8 cellular contexts compared by ENCODE assay signal in the genomic region with DNA sequence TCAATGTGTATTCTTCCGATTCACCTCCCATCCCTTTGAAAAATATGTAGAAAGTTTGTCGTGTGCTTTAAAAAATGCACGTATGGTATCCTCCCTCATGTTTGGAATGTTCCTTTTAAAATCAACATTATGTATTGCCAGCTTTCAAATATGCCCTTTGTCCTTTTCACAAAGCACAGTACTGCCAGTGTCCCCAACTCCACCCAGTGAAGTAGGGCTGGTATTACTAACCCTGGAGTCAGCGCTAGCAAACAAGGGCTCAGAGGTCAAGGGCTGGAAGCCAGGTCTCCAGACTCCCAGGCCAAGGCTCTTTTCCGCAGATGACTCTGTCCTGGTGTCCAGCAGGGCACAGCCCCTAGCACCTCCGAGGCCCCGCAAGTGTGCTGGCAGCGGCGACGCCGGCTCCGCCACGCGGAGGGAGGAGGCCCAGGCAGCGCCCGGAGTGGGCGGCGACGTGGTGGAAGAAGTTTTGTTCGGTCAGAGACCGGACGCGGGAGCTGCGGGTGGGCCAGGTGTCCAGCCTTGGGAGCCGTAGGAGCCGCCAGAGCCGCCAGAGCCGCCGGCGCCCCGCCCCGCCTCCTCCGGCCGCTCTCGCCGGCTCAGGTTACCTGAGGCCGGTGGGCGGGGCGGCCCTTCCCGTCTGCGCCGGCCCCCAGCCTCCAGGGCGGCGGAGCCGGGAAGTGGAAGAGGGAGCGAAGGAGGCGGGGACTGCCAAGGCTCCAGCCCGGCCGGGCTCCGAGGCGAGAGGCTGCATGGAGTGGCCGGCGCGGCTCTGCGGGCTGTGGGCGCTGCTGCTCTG. TPM values are rescaled to one million over a fixed set of nuclear protein-coding genes. Genes with fewer than 3 reads are reported as not detected.
A peak's percentile ranks its signal among the peaks of the same experiment; 100 is the strongest.
DNase-seq lines count a peak whose midpoint lies in the region; ATAC-seq and TF ChIP-seq lines count a peak whose summit lies in the region.

A gene (plus strand): TSS at position 720 of the 799 bp plus-strand sequence. CDS start 33 bp downstream, at position 753.

- no peaks in the 10 kb centered on the region for H3K79me2 ChIP-seq in Karpas-422 (ENCODE audit: low read length)

- no peak within 1 kb of the TSS for H3K27ac Mint-ChIP-seq in CD4-positive, alpha-beta memory T cell

- H3K9me3 ChIP-seq in CD4-positive, alpha-beta memory T cell (ENCODE audit: control insufficient read depth in 1 of 2, low read length in 2 of 2): no peaks in the 10 kb centered on the region
- H3K9me3 ChIP-seq in Karpas-422 (ENCODE audit: low read length) (no peaks in the 10 kb centered on the region), iPS DF 6.9 (ENCODE audit: control insufficient read depth, insufficient read depth, low read length) (no peaks in the 10 kb centered on the region)

- no peaks in the 10 kb centered on the region for H3K36me3 Mint-ChIP-seq in CD4-positive, alpha-beta memory T cell

- peaks cover 5 to 10% of the 10 kb centered on the region in 2 donors for H3K27me3 Mint-ChIP-seq in CD4-positive, alpha-beta memory T cell

- H3K4me2 ChIP-seq in Karpas-422 (ENCODE audit: low read depth, low read length, poor library complexity, severe bottlenecking): peak within 1 kb of the TSS; percentile 84

- in situ Hi-C loops in brain microvascular endothelial cell (cut with HindIII; ENCODE audit: low pct_ligation_motif_present, low sequenced_read_pairs): no loop called here

- H3K9ac ChIP-seq in Karpas-422 (ENCODE audit: low read length): peak within 1 kb of the TSS; percentile 62

- H3K9me3 Mint-ChIP-seq in CD4-positive, alpha-beta memory T cell: no peaks in the 10 kb centered on the region

- H3K4me1 ChIP-seq in CD4-positive, alpha-beta memory T cell (ENCODE audit: insufficient read depth, low read length): no peaks in the 10 kb centered on the region
- peaks cover 7% of the 10 kb centered on the region for H3K4me1 ChIP-seq in Karpas-422 (ENCODE audit: low read length)
- H3K4me1 ChIP-seq in iPS DF 6.9 (ENCODE audit: control insufficient read depth, insufficient read depth, low read length): peaks cover 2% of the 10 kb centered on the region; the same call in 1 of the 2 replicates

- H2AFZ ChIP-seq in Karpas-422 (ENCODE audit: low read length): peak within 1 kb of the TSS; percentile 73; the same call in 1 of the 2 replicates

- CTCF ChIA-PET in CD4-positive, alpha-beta memory T cell (lab: Charles Lee; ENCODE audit: partially characterized antibody): no interaction called here

- peaks cover 1 to 8% (median 5%) of the 10 kb centered on the region in 4 donors for H3K4me1 Mint-ChIP-seq in CD4-positive, alpha-beta memory T cell

- POLR2A ChIA-PET in CD4-positive, alpha-beta memory T cell (lab: Charles Lee; ENCODE audit: partially characterized antibody): no interaction called here

- peak; percentile 73 for ATAC-seq in GM21390 (IDR thresholded peaks at IDR 0.05; ENCODE audit: unreplicated experiment)
- ATAC-seq in GM19467 (IDR thresholded peaks at IDR 0.05; ENCODE audit: unreplicated experiment): no peak

- no peaks in the 10 kb centered on the region for H3K36me3 ChIP-seq in CD4-positive, alpha-beta memory T cell (ENCODE audit: insufficient read depth, low read length)
- no peaks in the 10 kb centered on the region for H3K36me3 ChIP-seq in Karpas-422 (ENCODE audit: insufficient read depth, low read length)
- no peaks in the 10 kb centered on the region for H3K36me3 ChIP-seq in brain microvascular endothelial cell (replicated peaks)
- H3K36me3 ChIP-seq in iPS DF 6.9 (ENCODE audit: control insufficient read depth, insufficient read depth, low read length): no peaks in the 10 kb centered on the region

- no peaks in the 10 kb centered on the region for H3K9me2 ChIP-seq in Karpas-422 (replicated peaks; ENCODE audit: insufficient read depth, low read length)

- no peak for DNase-seq in CD4-positive, alpha-beta memory T cell
- DNase-seq in Karpas-422: peak; percentile 66
- DNase-seq in RKO (ENCODE audit: low spot score): peak; percentile 78
- DNase-seq in brain microvascular endothelial cell: peak; percentile 58
- DNase-seq in iPS DF 6.9 (ENCODE audit: low read depth, low spot score): no peak
- peak; percentile 43 for DNase-seq in retinal pigment epithelial cell (ENCODE audit: low read depth)

- no peak for TF ChIP-seq CTCF in brain microvascular endothelial cell (IDR thresholded peaks at IDR 0.05; ENCODE audit: low read depth, low read length, missing control alignments)
- TF ChIP-seq CTCF in retinal pigment epithelial cell (conservative IDR thresholded peaks at IDR 0.05; ENCODE audit: low read depth, low read length): no peak

- intact Hi-C loops in CD4-positive, alpha-beta memory T cell (cut with micrococcal nuclease): no loop called here

- no peak within 1 kb of the TSS for H3K27ac ChIP-seq in CD4-positive, alpha-beta memory T cell (ENCODE audit: low read depth, low read length)
- H3K27ac ChIP-seq in Karpas-422 (ENCODE audit: low read length) (no peak within 1 kb of the TSS), brain microvascular endothelial cell (peak within 1 kb of the TSS; percentile 78), iPS DF 6.9 (ENCODE audit: low read length) (no peak within 1 kb of the TSS)

- no peaks in the 10 kb centered on the region for H3K27me3 ChIP-seq in CD4-positive, alpha-beta memory T cell (ENCODE audit: insufficient read depth, low read length)
- H3K27me3 ChIP-seq in Karpas-422 (ENCODE audit: low read length) (no peaks in the 10 kb centered on the region), brain microvascular endothelial cell (replicated peaks) (no peaks in the 10 kb centered on the region), iPS DF 6.9 (ENCODE audit: control insufficient read depth, insufficient read depth, low read length) (peaks cover 4% of the 10 kb centered on the region; the same call in 1 of the 2 replicates)

- no peak within 1 kb of the TSS for H3K4me3 ChIP-seq in CD4-positive, alpha-beta memory T cell (ENCODE audit: low read length in 2 of 2)
- H3K4me3 ChIP-seq in Karpas-422 (ENCODE audit: low read length) (peak within 1 kb of the TSS; percentile 68), brain microvascular endothelial cell (ENCODE audit: low read depth, low read length) (peak within 1 kb of the TSS; percentile 67), iPS DF 6.9 (ENCODE audit: low read length) (peak within 1 kb of the TSS; percentile 68; the same call in 1 of the 2 replicates), retinal pigment epithelial cell (ENCODE audit: low read length) (peak within 1 kb of the TSS; percentile 56)

- peak within 1 kb of the TSS; percentile 57 to 77 (median 60) for H3K4me3 Mint-ChIP-seq in CD4-positive, alpha-beta memory T cell

- no CpG with 5 or more reads among the region's 56 CpGs for WGBS in iPS DF 6.9 (ENCODE audit: insufficient coverage, insufficient read length)

- H4K20me1 ChIP-seq in Karpas-422 (ENCODE audit: insufficient read depth, low read depth, low read length): no peaks in the 10 kb centered on the region

RNA-seq across cellular contexts. Expression of the gene that starts here (rescaled TPM):
- total RNA-seq in CD4-positive, alpha-beta memory T cell: under 1 TPM; 0.79 to 0.94 TPM
- under 1 TPM in 1 of 2 donors, not detected in 1; 0.38 TPM for polyA plus RNA-seq in CD4-positive, alpha-beta memory T cell
- 0.87 and 0.93 TPM in 2 replicates for total RNA-seq in Karpas-422 (2014; rRNA removed; shearing (Covaris generic); ENCODE audit: low replicate concordance)

Comparison
In these comparisons a context has a peak if more than half of its experiments do, and no peak if none do; other contexts are left out.
1. Peak in DNase-seq, H3K4me3 ChIP-seq, H3K9ac ChIP-seq and H3K4me2 ChIP-seq in Karpas-422; RNA of the gene not detected or under 1 TPM.
2. DNase-seq: peak in RKO (single experiment), brain microvascular endothelial cell (single experiment) and retinal pigment epithelial cell (single experiment); none in CD4-positive, alpha-beta memory T cell (0 of 5) and iPS DF 6.9 (single experiment).
3. H3K4me3 ChIP-seq: peak in brain microvascular endothelial cell (single experiment), iPS DF 6.9 (single experiment) and retinal pigment epithelial cell (single experiment); none in CD4-positive, alpha-beta memory T cell (0 of 2).